In the genomic region with DNA sequence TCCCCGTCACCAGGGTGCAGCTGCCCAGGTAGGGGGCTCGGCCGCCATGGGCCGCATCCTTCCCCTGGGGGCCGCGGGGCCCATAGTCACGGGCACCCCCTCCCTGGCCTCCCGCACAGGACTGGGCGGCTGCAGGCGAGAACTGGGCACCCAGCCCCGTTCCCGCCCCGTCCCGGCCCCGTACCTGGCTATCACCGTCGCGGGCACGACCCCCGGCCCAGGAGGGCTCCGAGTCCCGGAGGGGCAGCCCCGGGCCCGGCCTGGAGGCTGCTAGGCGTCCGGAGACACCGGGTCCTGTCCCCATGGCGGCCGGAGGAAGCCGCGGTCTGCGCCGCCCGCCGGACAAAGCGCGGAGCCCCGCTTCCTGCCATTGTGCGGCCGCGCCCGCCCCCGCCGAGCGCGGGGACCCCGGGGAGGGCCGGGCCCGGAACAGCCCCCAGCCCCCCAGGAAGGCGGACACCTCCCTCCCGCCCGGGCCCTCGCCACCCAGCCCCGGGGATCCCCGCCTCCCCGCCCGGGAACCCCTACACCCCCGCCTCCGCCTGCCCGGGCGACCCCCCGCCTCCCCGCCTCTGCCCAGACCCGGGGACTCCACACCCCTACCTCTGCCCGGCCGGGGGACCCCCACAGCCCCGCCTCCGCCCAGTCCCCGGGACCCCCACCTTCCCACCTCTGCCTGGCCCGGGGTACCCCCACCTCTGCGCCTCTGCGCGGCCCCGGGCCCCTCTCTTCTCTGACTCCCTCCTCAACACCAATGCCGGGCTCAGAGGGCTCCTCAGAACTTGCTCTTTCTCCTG, we compare ENCODE assay signal across 11 cellular contexts. TPM values are rescaled to one million over a fixed set of nuclear protein-coding genes. Genes with fewer than 3 reads are reported as not detected.
DNase-seq lines count a peak whose midpoint lies in the region; ATAC-seq and TF ChIP-seq lines count a peak whose summit lies in the region.
"Had no signal": no experiment of that assay in that cellular context is flagged by ENCODE, and none has a peak within 500 bp of the region (broad histone marks: within the 10 kb centered on the region; RNA-seq: fewer than 3 reads in every experiment).

No MANE protein-coding gene starts in this region.

- H3K4me1 ChIP-seq in neural progenitor cell = peaks cover 12% of the 10 kb centered on the region

- H3K27ac ChIP-seq in RWPE1 = peak overlapping the region; percentile 100
- H3K27ac ChIP-seq in neural progenitor cell = no peak overlapping the region

- CTCF ChIA-PET in RWPE1 (lab: Yijun Ruan, JAX) = interaction anchor here (0.5 to 1.4 kb wide), 11 partner anchors 13 to 360 kb away, joined by 3 to 5 read pairs (median 3); no protein-coding TSS in a partner anchor

- H3K4me2 ChIP-seq in neural progenitor cell = peak overlapping the region; percentile 99

- no peaks in the 10 kb centered on the region for H3K36me3 ChIP-seq in neural progenitor cell

- peaks cover 6% of the 10 kb centered on the region for H3K79me2 ChIP-seq in neural progenitor cell (ENCODE audit: low read depth)

- H4K20me1 ChIP-seq in neural progenitor cell (ENCODE audit: low read depth) = no peaks in the 10 kb centered on the region

- POLR2A ChIA-PET in RWPE1 (lab: Yijun Ruan, JAX; ENCODE audit: low non-redundant PET) = no interaction called here

- peak; percentile 55 for DNase-seq in AG08396 (ENCODE audit: low spot score)
- DNase-seq in RWPE1 (ENCODE audit: low spot score) = no peak
- DNase-seq in fibroblast of pulmonary artery (ENCODE audit: low read depth) = no peak
- peak; percentile 56 for DNase-seq in neural progenitor cell (ENCODE audit: low spot score)
- DNase-seq in stimulated activated CD4-positive, alpha-beta T cell treated with anti-CD3 and anti-CD28 coated beads, Interleukin-1b, Interleukin-23, amount 100 ng/mL, for 48 hours = no peak
- DNase-seq in HT-29 (ENCODE audit: low spot score) = no peak
- DNase-seq in anterior cingulate cortex (lab: John Stamatoyannopoulos, UW) = no peak
- DNase-seq: activated CD4-positive, alpha-beta T cell treated with anti-CD3 and anti-CD28 coated beads for 4 hours; NCI-H526 treated with DMSO at 0.1 percent for 48 hours; occipital lobe had no signal

- peak overlapping the region; percentile 71 for H3K4me3 Mint-ChIP-seq in neural progenitor cell

- TF ChIP-seq CTCF in RWPE1 (conservative IDR thresholded peaks at IDR 0.05; ENCODE audit: low read depth) (no peak), fibroblast of pulmonary artery (IDR thresholded peaks at IDR 0.05; ENCODE audit: low read length, missing control alignments) (no peak), neural progenitor cell (IDR thresholded peaks at IDR 0.05) (no peak)

- H3K9ac ChIP-seq in neural progenitor cell = peak overlapping the region; percentile 54

- ATAC-seq in GM21526 (IDR thresholded peaks at IDR 0.05; ENCODE audit: low FRiP score, unreplicated experiment) = no peak

- H3K27me3 Mint-ChIP-seq in neural progenitor cell (ENCODE audit: insufficient read depth, low read depth) = peaks cover 30% of the 10 kb centered on the region

- H3K9me3 Mint-ChIP-seq in neural progenitor cell = no peaks in the 10 kb centered on the region

- peak overlapping the region; percentile 76 for H2AFZ ChIP-seq in neural progenitor cell (replicated peaks)

- no peaks in the 10 kb centered on the region for H3K9me3 ChIP-seq in neural progenitor cell (ENCODE audit: low read depth)

- peaks cover 8% of the 10 kb centered on the region for H3K4me1 Mint-ChIP-seq in neural progenitor cell

- no peaks in the 10 kb centered on the region for H3K36me3 Mint-ChIP-seq in neural progenitor cell

- peak overlapping the region; percentile 62 for H3K4me3 ChIP-seq in fibroblast of pulmonary artery (replicated peaks; ENCODE audit: low read depth, low read length)
- peak overlapping the region; percentile 91 for H3K4me3 ChIP-seq in neural progenitor cell

- no peaks in the 10 kb centered on the region for H3K27me3 ChIP-seq in neural progenitor cell

- H3F3A ChIP-seq in neural progenitor cell (ENCODE audit: low read depth) = peaks cover 5% of the 10 kb centered on the region

- H3K27ac Mint-ChIP-seq in neural progenitor cell = no peak overlapping the region

RNA-seq across cellular contexts. Expression of a gene that starts 6.1 kb away (rescaled TPM):
- 7.4 and 25.9 TPM in 2 replicates for total RNA-seq in neural progenitor cell (ENCODE audit: low replicate concordance)
- 12.5 and 14.6 TPM in 2 replicates for total RNA-seq in HT-29 (2014; rRNA removed; shearing (Covaris generic))

RNA-seq across cellular contexts. Expression of a gene that starts 19.4 kb away (rescaled TPM):
- 15.6 and 23.7 TPM in 2 replicates for total RNA-seq in neural progenitor cell (ENCODE audit: low replicate concordance)
- total RNA-seq in HT-29 (2014; rRNA removed; shearing (Covaris generic)) = 9.7 and 15.0 TPM in 2 replicates

Comparison
In these comparisons a context has a peak if more than half of its experiments do, and no peak if none do; other contexts are left out.
1. DNase-seq: peak in AG08396 (single experiment) and neural progenitor cell (single experiment); none in RWPE1 (single experiment), fibroblast of pulmonary artery (single experiment), stimulated activated CD4-positive, alpha-beta T cell treated with anti-CD3 and anti-CD28 coated beads, Interleukin-1b, Interleukin-23, amount 100 ng/mL, for 48 hours (single experiment), HT-29 (single experiment) and anterior cingulate cortex (0 of 58).